8 cellular contexts compared by ENCODE assay signal in genomic region chr13:26011996-26012688, GRCh38. TPM values are rescaled to one million over a fixed set of nuclear protein-coding genes. Genes with fewer than 3 reads are reported as not detected.
DNase-seq lines count a peak whose midpoint lies in the region; ATAC-seq and TF ChIP-seq lines count a peak whose summit lies in the region.

No MANE protein-coding gene starts in this region.

- no peak for TF ChIP-seq POLR2A in gastroesophageal sphincter (IDR thresholded peaks at IDR 0.05)

- H3K27ac ChIP-seq in lung (ENCODE audit: low read depth in 1 of 2, low read length in 1 of 2) (peak overlapping the region in 1 of 2 donors; percentile 54), gastroesophageal sphincter (no peak overlapping the region)

- H3K27me3 ChIP-seq in lung (ENCODE audit: control insufficient read depth, insufficient read depth) (no peaks in the 10 kb centered on the region), gastroesophageal sphincter (peaks cover 29% of the 10 kb centered on the region)

- H3K4me1 ChIP-seq in lung (ENCODE audit: control insufficient read depth in 2 of 2, insufficient read depth in 2 of 2, low read length in 2 of 2) (peaks cover 0 to 3% of the 10 kb centered on the region in 2 donors), gastroesophageal sphincter (peaks cover 0 to 6% (median 0%) of the 10 kb centered on the region in 3 donors)

- no peak for TF ChIP-seq EP300 in gastroesophageal sphincter (IDR thresholded peaks at IDR 0.05)

- DNase-seq in T-helper 1 cell (peak; percentile 21 to 59 (median 45)), lung (ENCODE audit: low spot score) (peak; percentile 41), NCI-H1436 treated with DMSO at 0.1 percent for 48 hours (lab: John Stamatoyannopoulos, UW) (no peak)
- peak in 3 of 4 experiments; percentile 6 to 64 (median 37) for DNase-seq in activated naive CD4-positive, alpha-beta T cell (lab: John Stamatoyannopoulos, UW)
- DNase-seq in stimulated activated CD8-positive, alpha-beta memory T cell treated with anti-CD3 and anti-CD28 coated beads, Interleukin-4, amount 100 ng/mL, for 48 hours, result peak; percentile 63

- no peaks in the 10 kb centered on the region for H3K36me3 ChIP-seq in lung (ENCODE audit: control insufficient read depth in 2 of 2, insufficient read depth in 2 of 2, low read length in 2 of 2)
- no peaks in the 10 kb centered on the region for H3K36me3 ChIP-seq in gastroesophageal sphincter

- H3K9me3 ChIP-seq in lung (ENCODE audit: control insufficient read depth in 2 of 2, insufficient read depth in 1 of 2, low read length in 1 of 2) (no peaks in the 10 kb centered on the region), gastroesophageal sphincter (no peaks in the 10 kb centered on the region)

- ATAC-seq in lung (ENCODE audit: insufficient read depth, low FRiP score), result peak; percentile 66
- ATAC-seq in gastroesophageal sphincter, result no peak
- ATAC-seq in GM21423 (IDR thresholded peaks at IDR 0.05; ENCODE audit: unreplicated experiment), result no peak
- ATAC-seq in HG02610 (IDR thresholded peaks at IDR 0.05; ENCODE audit: unreplicated experiment), result no peak

- TF ChIP-seq CTCF in lung (IDR thresholded peaks at IDR 0.05; ENCODE audit: control extremely low read depth, extremely low read depth) (no peak), gastroesophageal sphincter (IDR thresholded peaks at IDR 0.05) (no peak)

- 17 to 19% methylated on average over 45 of the region's 45 CpGs for WGBS in lung, 2 donors
- 63% methylated on average over 3 of the region's 45 CpGs; no CpG with 5 or more reads in 1 of the 2 donors for WGBS in gastroesophageal sphincter (ENCODE audit: low coverage in 1 of 2), 2 donors

- H3K4me3 ChIP-seq in lung (peak overlapping the region; percentile 15), gastroesophageal sphincter (peak overlapping the region in 1 of 2 donors; percentile 39)

RNA-seq across cellular contexts. Expression of gene SHISA2, which starts 39.7 kb away (rescaled TPM):
- total RNA-seq in lung (10 to 100 TPM; 13.2 to 20.1 TPM), gastroesophageal sphincter (1 to 10 TPM in 1 of 4 donors, under 1 TPM in 3; 0.47 to 3.1 (median 0.71) TPM)
- 1 to 10 TPM in 1 of 2 donors, under 1 TPM in 1; 0.68 to 4.4 TPM for polyA plus RNA-seq in lung
